Comparison of ENCODE assay signal across 20 cellular contexts in the genomic region with DNA sequence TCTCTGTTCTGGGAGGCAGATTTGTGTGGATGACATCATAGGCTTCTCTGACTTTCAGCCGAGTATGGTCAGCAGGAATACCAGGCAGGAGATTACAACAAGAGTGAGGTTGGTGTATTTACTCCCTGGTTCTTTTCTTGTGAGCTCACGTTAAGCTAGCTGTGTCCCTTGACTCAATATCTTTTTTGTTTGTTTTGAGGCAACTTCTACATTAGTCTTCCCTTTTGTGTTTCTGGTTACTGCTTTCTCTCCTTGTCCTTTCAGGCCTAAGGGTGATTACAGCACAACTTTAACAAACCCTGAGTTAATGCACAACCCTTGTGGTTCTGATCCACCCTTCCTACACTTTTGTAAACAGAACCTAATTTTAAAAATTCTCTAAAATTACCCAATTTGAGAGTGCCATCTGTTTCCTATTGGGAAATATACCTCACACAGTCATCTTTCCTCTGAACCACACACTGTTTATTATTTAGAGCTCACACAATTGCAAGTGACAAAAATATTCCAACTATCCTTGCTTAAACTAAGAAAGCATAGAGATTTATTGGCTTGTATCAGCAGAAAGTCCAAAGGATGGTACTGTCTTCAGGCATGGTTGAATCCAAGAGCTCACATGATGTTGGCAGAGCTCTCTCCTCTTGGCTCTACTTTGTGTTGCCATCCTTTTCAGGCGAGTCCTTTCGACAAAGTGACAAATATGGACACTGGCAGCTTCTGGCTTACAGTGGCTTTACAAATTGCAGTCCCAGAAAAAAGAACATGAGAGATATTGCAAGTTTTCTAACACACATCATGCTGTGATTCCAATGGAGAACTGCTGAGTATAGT.
DNase-seq lines count a peak whose midpoint lies in the region; ATAC-seq and TF ChIP-seq lines count a peak whose summit lies in the region.
"Had no signal": no experiment of that assay in that cellular context is flagged by ENCODE, and none has a peak within 500 bp of the region (broad histone marks: within the 10 kb centered on the region; RNA-seq: fewer than 3 reads in every experiment).

No MANE protein-coding gene starts in this region.

- H3K27me3 Mint-ChIP-seq in HFFc6 (ENCODE audit: insufficient read depth), result no peaks in the 10 kb centered on the region
- H3K27me3 Mint-ChIP-seq: dendritic cell treated with granulocyte-macrophage colony-stimulating factor and Interleukin-4, amounts not matched to agents 40 ng/mL and 50 ng/mL, for 4 days; IgD-negative memory B cell had no signal

- DNase-seq in AG08395 (ENCODE audit: low spot score) (peak; percentile 59), HFFc6 (peak; percentile 66), astrocyte of the hippocampus (ENCODE audit: low read depth, low spot score) (peak; percentile 36), hepatocyte (ENCODE audit: low spot score) (no peak), Right ventricle myocardium inferior (ENCODE audit: missing footprints) (no peak), ascending aorta (ENCODE audit: low spot score in 2 of 2) (no peak), GF-D8 (lab: John Stamatoyannopoulos, UW) (no peak)
- DNase-seq: activated CD4-positive, alpha-beta T cell treated with anti-CD3 and anti-CD28 coated beads, Interleukin-2, amount 50 U/mL, for 1 hour; amygdala; erythroblast; natural killer cell; NCI-H1105; NCI-H2171 treated with DMSO at 0.1 percent for 48 hours; NK-92 treated with Interleukin-12 subunit alpha and Interleukin-12 subunit beta, amount 100 ng/mL, for 24 hours; SIG-M5 had no signal

- H3K27me3 ChIP-seq in hepatocyte (no peaks in the 10 kb centered on the region), ascending aorta (no peaks in the 10 kb centered on the region)

- WGBS in hepatocyte (ENCODE audit: low lambda C conversion rate, missing lambda C conversion rate), result 67% methylated on average over 4 of the region's 4 CpGs

- H3K4me1 ChIP-seq in hepatocyte (ENCODE audit: insufficient read depth) (no peaks in the 10 kb centered on the region), ascending aorta (no peaks in the 10 kb centered on the region)
- H3K4me1 ChIP-seq: A549 had no signal

- no peaks in the 10 kb centered on the region for H3K9me2 ChIP-seq in hepatocyte (replicated peaks; ENCODE audit: insufficient read depth)

- H2AFZ ChIP-seq in hepatocyte, result no peak overlapping the region

- H3K4me2 ChIP-seq in hepatocyte, result no peak overlapping the region
- H3K4me2 ChIP-seq: A549 had no signal

- peak overlapping the region; percentile 2 for H3K27ac ChIP-seq in hepatocyte
- no peak overlapping the region for H3K27ac ChIP-seq in ascending aorta
- H3K27ac ChIP-seq: A549 had no signal

- no peak overlapping the region for H3K4me3 Mint-ChIP-seq in HFFc6
- H3K4me3 Mint-ChIP-seq: activated T-helper 1 cell treated with anti-CD3 and anti-CD28 coated beads, Interleukin-12 subunit alpha, Interleukin-12 subunit beta, Interleukin-2, Interleukin-4 antibody, amounts not matched to agents 30 ng/mL and 10 ng/mL and 1 ng/mL, durations not matched to agents 14 hours and 24 hours and 36 hours; dendritic cell treated with granulocyte-macrophage colony-stimulating factor and Interleukin-4, amounts not matched to agents 40 ng/mL and 50 ng/mL, for 4 days; IgD-negative memory B cell; natural killer cell had no signal

- no peaks in the 10 kb centered on the region for H3K79me2 ChIP-seq in hepatocyte

- H3K9me3 Mint-ChIP-seq in HFFc6, result peaks cover 7% of the 10 kb centered on the region
- H3K9me3 Mint-ChIP-seq: activated T-helper 1 cell treated with anti-CD3 and anti-CD28 coated beads, Interleukin-12 subunit alpha, Interleukin-12 subunit beta, Interleukin-2, Interleukin-4 antibody, amounts not matched to agents 30 ng/mL and 10 ng/mL and 1 ng/mL, durations not matched to agents 14 hours and 24 hours and 36 hours had no signal

- H3K36me3 ChIP-seq in hepatocyte (replicated peaks; ENCODE audit: insufficient read depth, low read depth) (no peaks in the 10 kb centered on the region), ascending aorta (no peaks in the 10 kb centered on the region)

- no peak for ATAC-seq in Right ventricle myocardium inferior
- no peak for ATAC-seq in GM21526 (IDR thresholded peaks at IDR 0.05; ENCODE audit: low FRiP score, unreplicated experiment)
- ATAC-seq: A549, natural killer cell had no signal

- TF ChIP-seq CTCF in HFFc6 (IDR thresholded peaks at IDR 0.05) (no peak), hepatocyte (IDR thresholded peaks at IDR 0.05; ENCODE audit: poor library complexity) (no peak), ascending aorta (IDR thresholded peaks at IDR 0.05) (no peak)

- no peaks in the 10 kb centered on the region for H3K9me3 ChIP-seq in hepatocyte (ENCODE audit: low read depth)
- H3K9me3 ChIP-seq in ascending aorta, result peaks cover 0 to 10% of the 10 kb centered on the region in 2 donors
- H3K9me3 ChIP-seq: A549 had no signal

- intact Hi-C loops in Right ventricle myocardium inferior (cut with DNase I), result no loop called here
- intact Hi-C loops in ascending aorta (cut with DNase I), result no loop called here

- no peaks in the 10 kb centered on the region for H3K36me3 Mint-ChIP-seq in HFFc6 (ENCODE audit: low read depth)
- H3K36me3 Mint-ChIP-seq: IgD-negative memory B cell had no signal

- H3K4me1 Mint-ChIP-seq in HFFc6 (ENCODE audit: low read depth), result peaks cover 17% of the 10 kb centered on the region
- H3K4me1 Mint-ChIP-seq: IgD-negative memory B cell, natural killer cell had no signal

- H3K27ac Mint-ChIP-seq in HFFc6, result peak overlapping the region; percentile 58; the same call in 1 of the 2 replicates
- H3K27ac Mint-ChIP-seq: activated T-helper 1 cell treated with anti-CD3 and anti-CD28 coated beads, Interleukin-12 subunit alpha, Interleukin-12 subunit beta, Interleukin-2, Interleukin-4 antibody, amounts not matched to agents 30 ng/mL and 10 ng/mL and 1 ng/mL, durations not matched to agents 14 hours and 24 hours and 36 hours; dendritic cell treated with granulocyte-macrophage colony-stimulating factor and Interleukin-4, amounts not matched to agents 40 ng/mL and 50 ng/mL, for 4 days; IgD-negative memory B cell; natural killer cell had no signal

- no peaks in the 10 kb centered on the region for H4K20me1 ChIP-seq in hepatocyte (ENCODE audit: insufficient read depth, poor library complexity, severe bottlenecking)

- H3K4me3 ChIP-seq in hepatocyte (no peak overlapping the region), ascending aorta (no peak overlapping the region)
- H3K4me3 ChIP-seq: A549 had no signal

Comparison
In these comparisons a context has a peak if more than half of its experiments do, and no peak if none do; other contexts are left out.
1. DNase-seq: peak in AG08395 (single experiment), HFFc6 (single experiment) and astrocyte of the hippocampus (single experiment); none in hepatocyte (single experiment), Right ventricle myocardium inferior (single experiment), ascending aorta (0 of 2) and GF-D8 (single experiment).